9 cellular contexts compared by ENCODE assay signal in the genomic region with DNA sequence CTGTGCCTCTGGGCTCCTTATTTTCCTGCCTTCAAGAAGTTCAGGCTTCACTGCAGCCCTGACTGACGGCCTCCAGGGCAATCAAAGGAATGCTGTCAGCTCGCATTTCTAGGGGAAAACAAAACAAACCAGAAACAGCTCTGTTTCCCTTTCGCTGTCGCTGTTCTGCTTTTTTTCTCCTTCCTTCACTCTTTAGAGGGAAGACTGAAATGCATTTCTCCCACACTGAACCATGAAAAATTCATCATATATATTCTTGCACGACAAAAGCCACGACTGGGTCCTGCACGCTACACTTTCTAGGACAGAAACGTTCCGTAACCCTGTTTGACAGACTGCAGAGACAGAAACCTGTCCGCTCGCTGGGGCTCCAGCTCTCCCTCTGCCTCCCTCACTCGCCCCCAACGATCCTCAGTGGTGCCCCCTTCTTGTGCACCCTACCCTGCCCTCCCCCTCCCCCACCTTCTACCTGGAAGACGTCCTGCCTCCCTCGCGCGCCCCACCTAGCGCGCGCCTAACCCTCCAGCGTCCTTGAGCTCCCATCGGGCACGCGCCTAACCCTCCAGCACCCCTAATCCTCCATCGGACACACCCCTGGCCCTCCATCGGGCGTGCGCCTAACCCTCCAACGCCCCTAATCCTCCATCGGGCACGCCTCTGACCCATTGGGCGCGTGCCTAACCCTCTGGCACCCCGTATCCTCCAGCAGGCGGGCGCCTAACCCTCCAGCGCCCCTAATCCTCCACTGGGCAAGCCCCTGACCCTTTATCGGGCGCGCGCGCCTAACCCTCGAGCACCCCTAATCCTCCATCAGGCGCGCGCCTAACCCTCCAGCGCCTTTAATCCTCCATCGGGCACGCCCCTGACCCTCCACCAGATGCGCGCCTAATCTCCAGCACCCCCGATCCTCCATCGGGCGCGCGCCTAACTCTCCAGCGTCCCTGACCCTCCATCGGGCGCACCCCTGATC. TPM values are rescaled to one million over a fixed set of nuclear protein-coding genes. Genes with fewer than 3 reads are reported as not detected.
DNase-seq lines count a peak whose midpoint lies in the region; ATAC-seq, FAIRE-seq and TF ChIP-seq lines count a peak whose summit lies in the region.
"Had no signal": no experiment of that assay in that cellular context is flagged by ENCODE, and none has a peak within 500 bp of the region (broad histone marks: within the 10 kb centered on the region; RNA-seq: fewer than 3 reads in every experiment).

No MANE protein-coding gene starts in this region.

- H2BK20ac ChIP-seq in H1 (ENCODE audit: low read length), result 0 out of 2 replicates have a peak overlapping the region, but pooled peaks have one; percentile 43

- peak overlapping the region; percentile 59 for H4K5ac ChIP-seq in H1 (ENCODE audit: insufficient read length, low read depth, low read length)

- TF ChIP-seq RAD21 in H1 (IDR thresholded peaks at IDR 0.05 in 1 of 2, conservative IDR thresholded peaks at IDR 0.05 in 1 of 2; ENCODE audit: low read depth in 2 of 2, low read length in 2 of 2), result no peak

- no peaks in the 10 kb centered on the region for H3K27me3 ChIP-seq in NT2/D1 (ENCODE audit: insufficient read depth, insufficient read length)
- H3K27me3 ChIP-seq in H1 (replicated peaks in 1 of 4; ENCODE audit: control insufficient read depth in 3 of 4, extremely low read depth in 1 of 4, insufficient read depth in 3 of 4, low read length in 3 of 4), result no peaks in the 10 kb centered on the region; a peak in 2 of 7 replicates
- no peaks in the 10 kb centered on the region for H3K27me3 ChIP-seq in MM.1S (replicated peaks; ENCODE audit: insufficient read depth, low read length)

- H3K9ac ChIP-seq in NT2/D1 (ENCODE audit: insufficient read length, low read depth), result peak overlapping the region; percentile 84
- H3K9ac ChIP-seq in H1 (replicated peaks in 1 of 4; ENCODE audit: extremely low read depth in 1 of 4, low read depth in 3 of 4, low read length in 3 of 4), result peak overlapping the region in 2 of 4 experiments; percentile 20 to 38; a peak in 4 of 7 replicates
- H3K9ac ChIP-seq in MM.1S (ENCODE audit: low read length), result no peak overlapping the region

- H3K9me2 ChIP-seq in MM.1S (replicated peaks; ENCODE audit: insufficient read depth, low read length), result no peaks in the 10 kb centered on the region

- ATAC-seq in GM18519 (IDR thresholded peaks at IDR 0.05; ENCODE audit: low FRiP score, unreplicated experiment) (no peak), HG03196 (IDR thresholded peaks at IDR 0.05; ENCODE audit: unreplicated experiment) (no peak), GM18517 (IDR thresholded peaks at IDR 0.05; ENCODE audit: unreplicated experiment) (no peak)

- H3K14ac ChIP-seq in H1 (ENCODE audit: insufficient read length), result no peak overlapping the region

- no peak overlapping the region for H3K23ac ChIP-seq in H1 (ENCODE audit: insufficient read length)

- POLR2A ChIA-PET in H1 (lab: Charles Lee; ENCODE audit: partially characterized antibody), result interaction anchor here (0.6 to 1.4 kb wide), 4 partner anchors 12 to 205 kb away, joined by 3 to 5 read pairs (median 4); no protein-coding TSS in a partner anchor

- peak overlapping the region; percentile 71 for H2BK120ac ChIP-seq in H1 (replicated peaks; ENCODE audit: low read depth, low read length)

- no peak overlapping the region for H2AK5ac ChIP-seq in H1 (ENCODE audit: low read depth, low read length)

- H3K4me1 ChIP-seq in NT2/D1 (ENCODE audit: insufficient read depth, insufficient read length) (no peaks in the 10 kb centered on the region), H1 (replicated peaks in 1 of 4; ENCODE audit: control insufficient read depth in 3 of 4, insufficient read depth in 4 of 4, low read length in 3 of 4) (peaks cover 7 to 38% (median 19%) of the 10 kb centered on the region in 4 experiments), MM.1S (ENCODE audit: low read length) (no peaks in the 10 kb centered on the region)

- FAIRE-seq in H1 (lab: Jason Lieb, UNC), result peak; percentile 39

- H4K20me1 ChIP-seq in H1 (replicated peaks in 1 of 2; ENCODE audit: control insufficient read depth in 1 of 2, insufficient read depth in 2 of 2, low read length in 2 of 2) (no peaks in the 10 kb centered on the region), MM.1S (ENCODE audit: insufficient read depth, low read length) (no peaks in the 10 kb centered on the region)

- H2AFZ ChIP-seq in H1 (ENCODE audit: low read length) (no peak overlapping the region), MM.1S (ENCODE audit: low read length) (no peak overlapping the region)

- peak overlapping the region; percentile 87 for H2BK5ac ChIP-seq in H1 (ENCODE audit: low read depth, low read length)

- TF ChIP-seq CTCF in H1 (IDR thresholded peaks at IDR 0.05; ENCODE audit: control extremely low read depth in 1 of 3, insufficient read depth in 1 of 3, low read depth in 1 of 3, low read length in 3 of 3) (no peak), MM.1S (IDR thresholded peaks at IDR 0.05; ENCODE audit: low read length) (no peak)

- H3K56ac ChIP-seq in H1 (replicated peaks; ENCODE audit: insufficient read length, low read depth, low read length), result peak overlapping the region; percentile 37

- no peak for TF ChIP-seq EP300 in H1 (IDR thresholded peaks at IDR 0.05; ENCODE audit: borderline replicate concordance in 1 of 2, low read depth in 2 of 2, low read length in 2 of 2)

- H3K4me3 ChIP-seq in NT2/D1 (ENCODE audit: insufficient read length, low read depth), result peak overlapping the region; percentile 64
- H3K4me3 ChIP-seq in H1 (ENCODE audit: extremely low read depth in 1 of 4, insufficient read depth in 2 of 4, low read depth in 3 of 4, low read length in 4 of 4), result peak overlapping the region; percentile 48 to 67 (median 54)
- H3K4me3 ChIP-seq in MM.1S (ENCODE audit: low read length), result no peak overlapping the region

- H4K8ac ChIP-seq in H1 (ENCODE audit: extremely low read depth, insufficient read depth, low read length), result peak overlapping the region; percentile 51

- no peaks in the 10 kb centered on the region for H3K79me1 ChIP-seq in H1 (ENCODE audit: low read depth, low read length)

- H4K91ac ChIP-seq in H1 (replicated peaks; ENCODE audit: insufficient read length, low read length), result peak overlapping the region; percentile 86

- H3K4me2 ChIP-seq in H1 (ENCODE audit: insufficient read depth in 1 of 2, low read depth in 2 of 2, low read length in 2 of 2), result peak overlapping the region; percentile 60 to 72
- H3K4me2 ChIP-seq in MM.1S (ENCODE audit: low read depth, low read length), result no peak overlapping the region

- H3K27ac ChIP-seq in H1 (ENCODE audit: low read depth, low read length) (0 out of 2 replicates have a peak overlapping the region, but pooled peaks have one; percentile 50), MM.1S (ENCODE audit: low read length) (no peak overlapping the region)

- H3K9me3 ChIP-seq in NT2/D1 (ENCODE audit: insufficient read depth, low read length) (peaks cover 7% of the 10 kb centered on the region; the same call in 1 of the 2 replicates), H1 (ENCODE audit: insufficient read depth in 2 of 2, low read depth in 1 of 2, low read length in 1 of 2) (peaks cover 0 to 4% of the 10 kb centered on the region in 2 experiments; a peak in 1 of 4 replicates), MM.1S (replicated peaks; ENCODE audit: insufficient read depth, low read length) (no peaks in the 10 kb centered on the region)

- no peak overlapping the region for H2BK15ac ChIP-seq in H1 (ENCODE audit: low read length)

- H2BK12ac ChIP-seq in H1 (ENCODE audit: low read depth, low read length), result peak overlapping the region; percentile 96

- DNase-seq in ELF-1 (ENCODE audit: low read depth, low spot score) (peak; percentile 92), NT2/D1 (ENCODE audit: low read depth, low spot score) (no peak), H1 (ENCODE audit: low read depth in 1 of 2, low spot score in 2 of 2) (peak in 1 of 2 experiments; percentile 64), myocyte (ENCODE audit: low read depth) (peak; percentile 21), MM.1S (no peak)

- TF ChIP-seq POLR2A in H1 (IDR thresholded peaks at IDR 0.05; ENCODE audit: control extremely low read depth in 1 of 2, low read depth in 2 of 2, low read length in 2 of 2), result no peak

- no peaks in the 10 kb centered on the region for H3K79me2 ChIP-seq in H1 (ENCODE audit: control insufficient read depth in 1 of 2, insufficient read depth in 2 of 2, low read length in 2 of 2)
- no peaks in the 10 kb centered on the region for H3K79me2 ChIP-seq in MM.1S (ENCODE audit: low read length)

- H3K18ac ChIP-seq in H1 (ENCODE audit: extremely low read depth, low read length), result peak overlapping the region; percentile 81

- CTCF ChIA-PET in H1 (lab: Charles Lee; ENCODE audit: partially characterized antibody), result interaction anchor here (1.5 to 2.6 kb wide), 4 partner anchors 13 to 75 kb away, joined by 4 to 15 read pairs (median 6); no protein-coding TSS in a partner anchor

- no peaks in the 10 kb centered on the region; the same call in 1 of the 2 replicates for H3K23me2 ChIP-seq in H1 (ENCODE audit: low read depth, low read length)

- no peak overlapping the region for H3K4ac ChIP-seq in H1 (replicated peaks; ENCODE audit: insufficient read length, low read depth, low read length)

- no peaks in the 10 kb centered on the region for H3F3A ChIP-seq in MM.1S (ENCODE audit: insufficient read depth, low read length)

- H3K36me3 ChIP-seq in NT2/D1 (ENCODE audit: insufficient read depth, insufficient read length, low read length) (no peaks in the 10 kb centered on the region), H1 (ENCODE audit: control insufficient read depth in 2 of 4, insufficient read depth in 4 of 4, low read length in 3 of 4) (no peaks in the 10 kb centered on the region), MM.1S (replicated peaks; ENCODE audit: insufficient read depth, low read length) (no peaks in the 10 kb centered on the region)

- WGBS in H1 (ENCODE audit: extremely low coverage in 1 of 2, insufficient coverage in 1 of 2, insufficient read length in 1 of 2, insufficient replicate concordance in 2 of 2, low coverage in 1 of 2, low lambda C conversion rate in 2 of 2, missing lambda C conversion rate in 1 of 2), 2 experiments, result 37% methylated on average over 54 of the region's 59 CpGs; no CpG with 5 or more reads in 1 of the 2 experiments

TF ChIP-seq in H1, 55 proteins besides CTCF, POLR2A, EP300 and RAD21 (continues in another document):
- TF ChIP-seq KDM1A (IDR thresholded peaks at IDR 0.05; ENCODE audit: borderline replicate concordance, low read length), result no peak
- no peak for TF ChIP-seq FOSL1 (IDR thresholded peaks at IDR 0.05; ENCODE audit: insufficient read depth, low read depth, low read length)
- TF ChIP-seq BCL11A (IDR thresholded peaks at IDR 0.05; ENCODE audit: low read depth in 2 of 2, low read length in 2 of 2), result no peak
- no peak for TF ChIP-seq EGR1 (IDR thresholded peaks at IDR 0.05; ENCODE audit: borderline replicate concordance, low read depth, low read length)

RNA-seq across cellular contexts. Expression of a gene that starts 37.1 kb away (rescaled TPM):
- 1.1 TPM in 2 replicates for total RNA-seq in H1 (2021; fragmentation: NEBNext Ultra II Directional; extraction: Animal tissue kit (Norgen Biotek cat#: 25700))
- 1.4 and 2.2 TPM in 2 replicates for polyA plus RNA-seq in H1 (2011; rRNA removed)
- polyA plus RNA-seq in H1 (2011; cell fraction: cytosol; rRNA removed), result 1.9 TPM
- polyA plus RNA-seq in H1 (2011; cell fraction: nucleus; rRNA removed), result 2.0 TPM
- polyA plus RNA-seq in H1 (2012, experiment 1 of 2), result 1.0 to 1.4 TPM (median 1.1 TPM) in 4 replicates
- polyA plus RNA-seq in H1 (2012, experiment 2 of 2), result 0.50 TPM
- polyA plus RNA-seq in H1 (2013, experiment 1 of 2), result 2.3 TPM
- polyA plus RNA-seq in H1 (2013, experiment 2 of 2), result 1.5 TPM
- 1.5 and 1.8 TPM in 2 replicates for polyA minus RNA-seq in H1 (2011; rRNA and poly(A)+ RNA removed)
- polyA minus RNA-seq in H1 (2011; cell fraction: cytosol; rRNA and poly(A)+ RNA removed), result 1.5 TPM
- polyA minus RNA-seq in H1 (2011; cell fraction: nucleus; rRNA and poly(A)+ RNA removed), result 1.5 TPM
- not detected in 2 replicates for total RNA-seq in myocyte
- not detected for polyA plus RNA-seq in myocyte (2012)
- polyA plus RNA-seq: IgD-negative memory B cell had no signal

Comparison
In these comparisons a context has a peak if more than half of its experiments do, and no peak if none do; other contexts are left out.
1. DNase-seq: peak in ELF-1 (single experiment) and myocyte (single experiment); none in NT2/D1 (single experiment) and MM.1S (single experiment).